9 cellular contexts compared by ENCODE assay signal in genomic region chr21:43609501-43610340, GRCh38. TPM values are rescaled to one million over a fixed set of nuclear protein-coding genes. Genes with fewer than 3 reads are reported as not detected.
DNase-seq lines count a peak whose midpoint lies in the region; ATAC-seq and TF ChIP-seq lines count a peak whose summit lies in the region.
"Had no signal": no experiment of that assay in that cellular context is flagged by ENCODE, and none has a peak within 500 bp of the region (broad histone marks: within the 10 kb centered on the region; RNA-seq: fewer than 3 reads in every experiment).

No MANE protein-coding gene starts in this region.

- no peak overlapping the region for H3K9ac ChIP-seq in fibroblast of lung (ENCODE audit: insufficient read depth, low read length)

- no peaks in the 10 kb centered on the region for H3K27me3 ChIP-seq in fibroblast of lung (ENCODE audit: control insufficient read depth, insufficient read depth, low read length)

- DNase-seq in HT1080 (ENCODE audit: low read depth) (peak; percentile 78), NCI-H774 (lab: John Stamatoyannopoulos, UW) (peak; percentile 53), fibroblast of lung (ENCODE audit: low read depth in 2 of 2) (peak; percentile 82 to 88), sciatic nerve (ENCODE audit: low spot score) (peak; percentile 68), activated gamma-delta T cell treated with Interleukin-2 at 50 U/mL for 16 hours (no peak), T-helper 2 cell (no peak)
- DNase-seq in central memory CD4-positive, alpha-beta T cell: no peak
- no peak for DNase-seq in activated CD8-positive, alpha-beta memory T cell treated with anti-CD3 and anti-CD28 coated beads for 24 hours
- DNase-seq: activated T-cell treated with anti-CD3 and anti-CD28 coated beads, Interleukin-2, amount 50 U/mL, for 1 hour had no signal

- peaks cover 3% of the 10 kb centered on the region for H3K4me1 ChIP-seq in fibroblast of lung (ENCODE audit: control insufficient read depth, extremely low read depth, insufficient read depth, low read length)

- no peaks in the 10 kb centered on the region for H4K20me1 ChIP-seq in fibroblast of lung (ENCODE audit: control insufficient read depth, extremely low read depth, insufficient read depth, low read length)

- no peaks in the 10 kb centered on the region for H3K36me3 ChIP-seq in fibroblast of lung (ENCODE audit: control insufficient read depth, insufficient read depth, low read length)

- no peaks in the 10 kb centered on the region for H3K9me3 ChIP-seq in fibroblast of lung (ENCODE audit: control insufficient read depth, insufficient read depth, low read depth, low read length)

- no peak for TF ChIP-seq CTCF in fibroblast of lung (conservative IDR thresholded peaks at IDR 0.05 in 1 of 2, IDR thresholded peaks at IDR 0.05 in 1 of 2; ENCODE audit: low read depth in 1 of 2, low read length in 2 of 2)

- no peaks in the 10 kb centered on the region for H3K79me2 ChIP-seq in fibroblast of lung (ENCODE audit: control insufficient read depth, insufficient read depth, low read length)

- no peak overlapping the region for H2AFZ ChIP-seq in fibroblast of lung (ENCODE audit: low read length)

- no peak overlapping the region for H3K4me3 ChIP-seq in fibroblast of lung (replicated peaks in 1 of 4; ENCODE audit: control extremely low read depth in 1 of 4, insufficient read depth in 1 of 4, low read depth in 3 of 4, low read length in 4 of 4)

- H3K4me2 ChIP-seq in fibroblast of lung (ENCODE audit: extremely low read depth, insufficient read depth, low read length): no peak overlapping the region

- intact Hi-C loops in sciatic nerve (cut with DNase I): no loop called here

- H3K27ac ChIP-seq in fibroblast of lung (ENCODE audit: insufficient read depth, low read length): no peak overlapping the region

- peak; percentile 48 for ATAC-seq in sciatic nerve

RNA-seq across cellular contexts. Expression of gene HSF2BP, which starts 49.6 kb away (rescaled TPM):
- 0.77 and 1.4 TPM in 2 replicates for total RNA-seq in HT1080 (2014; rRNA removed; shearing (Covaris generic))
- polyA plus RNA-seq in HT1080 (2015; cell fraction: cytosol; rRNA removed): 1.4 TPM in 2 replicates
- 0.57 and 1.1 TPM in 2 replicates for polyA plus RNA-seq in HT1080 (2015; cell fraction: nucleus; rRNA removed)
- total RNA-seq in fibroblast of lung: 1.2 and 1.8 TPM in 2 replicates
- 0.60 and 0.70 TPM in 2 replicates for polyA plus RNA-seq in fibroblast of lung
- polyA plus RNA-seq in fibroblast of lung (2012): 0.43 and 0.44 TPM in 2 replicates
- polyA minus RNA-seq in fibroblast of lung (ENCODE audit: low replicate concordance): 0.67 TPM in 1 of 2 replicates, not detected in the other
- 1.8 TPM for total RNA-seq in sciatic nerve

RNA-seq across cellular contexts. Expression of gene RRP1B, which starts 49.6 kb away (rescaled TPM):
- 39.0 and 39.1 TPM in 2 replicates for total RNA-seq in HT1080 (2014; rRNA removed; shearing (Covaris generic))
- 23.0 and 26.9 TPM in 2 replicates for polyA plus RNA-seq in HT1080 (2015; cell fraction: cytosol; rRNA removed)
- 26.1 and 28.8 TPM in 2 replicates for polyA plus RNA-seq in HT1080 (2015; cell fraction: nucleus; rRNA removed)
- total RNA-seq in fibroblast of lung (16.9 and 20.3 TPM in 2 replicates), sciatic nerve (18.1 TPM)
- 11.7 and 17.7 TPM in 2 replicates for polyA plus RNA-seq in fibroblast of lung
- polyA plus RNA-seq in fibroblast of lung (2012): 12.0 and 17.3 TPM in 2 replicates
- polyA minus RNA-seq in fibroblast of lung (ENCODE audit: low replicate concordance): 11.5 and 20.2 TPM in 2 replicates

Comparison
In these comparisons a context has a peak if more than half of its experiments do, and no peak if none do; other contexts are left out.
1. DNase-seq: peak in HT1080 (single experiment), NCI-H774 (single experiment), fibroblast of lung (2 of 2) and sciatic nerve (single experiment); none in central memory CD4-positive, alpha-beta T cell (single experiment), activated CD8-positive, alpha-beta memory T cell treated with anti-CD3 and anti-CD28 coated beads for 24 hours (single experiment), activated gamma-delta T cell treated with Interleukin-2 at 50 U/mL for 16 hours (single experiment) and T-helper 2 cell (0 of 5).